Comparison of ENCODE assay signal across 13 cellular contexts in genomic region chr2:69145204-69145603, GRCh38.
DNase-seq lines count a peak whose midpoint lies in the region; ATAC-seq and TF ChIP-seq lines count a peak whose summit lies in the region.
"Had no signal": no experiment of that assay in that cellular context is flagged by ENCODE, and none has a peak within 500 bp of the region (broad histone marks: within the 10 kb centered on the region; RNA-seq: fewer than 3 reads in every experiment).

No MANE protein-coding gene starts in this region.

- no peaks in the 10 kb centered on the region for H3K27me3 ChIP-seq in parathyroid adenoma (ENCODE audit: control insufficient read depth, insufficient read depth, low read length)
- no peaks in the 10 kb centered on the region for H3K27me3 ChIP-seq in smooth muscle cell (ENCODE audit: low read depth)

- peaks cover 57% of the 10 kb centered on the region for H3K4me1 Mint-ChIP-seq in brain

- no peak for TF ChIP-seq CTCF in brain (conservative IDR thresholded peaks at IDR 0.05)
- no peak for TF ChIP-seq CTCF in parathyroid adenoma (IDR thresholded peaks at IDR 0.05)
- TF ChIP-seq CTCF in smooth muscle cell (IDR thresholded peaks at IDR 0.05; ENCODE audit: borderline replicate concordance, insufficient read depth, poor library complexity, severe bottlenecking): no peak

- H3K27me3 Mint-ChIP-seq in brain: no peaks in the 10 kb centered on the region
- H3K27me3 Mint-ChIP-seq: CD4-positive, alpha-beta T cell had no signal

- peaks cover 47% of the 10 kb centered on the region for H3F3A ChIP-seq in smooth muscle cell (ENCODE audit: low read depth)

- peaks cover 24% of the 10 kb centered on the region for H3K4me1 ChIP-seq in parathyroid adenoma
- H3K4me1 ChIP-seq in smooth muscle cell (ENCODE audit: low read depth): peaks cover 22% of the 10 kb centered on the region
- H3K4me1 ChIP-seq: Caco-2 had no signal

- H3K9me3 ChIP-seq in parathyroid adenoma (ENCODE audit: control insufficient read depth, low read length) (no peaks in the 10 kb centered on the region), smooth muscle cell (replicated peaks; ENCODE audit: low read depth) (no peaks in the 10 kb centered on the region)
- H3K9me3 ChIP-seq: Caco-2 had no signal

- H3K4me3 Mint-ChIP-seq in brain: no peak overlapping the region
- H3K4me3 Mint-ChIP-seq: CD4-positive, alpha-beta T cell had no signal

- H3K27ac Mint-ChIP-seq in brain: peak overlapping the region in 3 of 5 experiments; percentile 46 to 90 (median 47)
- H3K27ac Mint-ChIP-seq: CD4-positive, alpha-beta T cell had no signal

- H2AFZ ChIP-seq in parathyroid adenoma (no peak overlapping the region), smooth muscle cell (ENCODE audit: low read depth) (no peak overlapping the region)

- H3K27ac ChIP-seq in parathyroid adenoma (peak overlapping the region; percentile 90), smooth muscle cell (ENCODE audit: low read depth) (peak overlapping the region; percentile 86), caudate nucleus (ENCODE audit: low read depth, low read length) (no peak overlapping the region)

- DNase-seq in LHCN-M2 (ENCODE audit: low read depth) (peak; percentile 86), smooth muscle cell (lab: John Stamatoyannopoulos, UW; ENCODE audit: unreplicated experiment) (no peak), caudate nucleus (lab: John Stamatoyannopoulos, UW) (no peak), NCI-H1417 (lab: John Stamatoyannopoulos, UW) (no peak)
- DNase-seq: Caco-2; CD4-positive, alpha-beta T cell; NCI-H1105 treated with DMSO at 0.1 percent for 48 hours; NCI-H1694 treated with DMSO at 0.1 percent for 48 hours; NK-92 treated with Interleukin-12 subunit alpha and Interleukin-12 subunit beta, amount 100 ng/mL, for 24 hours had no signal

- no peak overlapping the region for H3K4me3 ChIP-seq in parathyroid adenoma (ENCODE audit: low read depth, low read length)
- H3K4me3 ChIP-seq in smooth muscle cell: no peak overlapping the region
- H3K4me3 ChIP-seq: K562 had no signal

- ATAC-seq in HG03521 (IDR thresholded peaks at IDR 0.05; ENCODE audit: unreplicated experiment): no peak
- ATAC-seq: K562 had no signal

- H3K9me3 Mint-ChIP-seq in brain: no peaks in the 10 kb centered on the region
- H3K9me3 Mint-ChIP-seq: CD4-positive, alpha-beta T cell had no signal

- WGBS in smooth muscle cell (ENCODE audit: low lambda C conversion rate): 90% methylated on average over 7 of the region's 7 CpGs

- H3K4me2 ChIP-seq in parathyroid adenoma (ENCODE audit: low read length) (no peak overlapping the region), smooth muscle cell (no peak overlapping the region)

- H3K36me3 ChIP-seq in parathyroid adenoma (ENCODE audit: control insufficient read depth, insufficient read depth, low read length) (no peaks in the 10 kb centered on the region), smooth muscle cell (ENCODE audit: low read depth) (no peaks in the 10 kb centered on the region)

- H3K9ac ChIP-seq in parathyroid adenoma: no peak overlapping the region
- H3K9ac ChIP-seq in smooth muscle cell (ENCODE audit: low read depth): no peak overlapping the region

- peaks cover 11% of the 10 kb centered on the region for H3K36me3 Mint-ChIP-seq in brain

- H4K20me1 ChIP-seq in smooth muscle cell (ENCODE audit: low read depth): no peaks in the 10 kb centered on the region

- H3K79me2 ChIP-seq in parathyroid adenoma (no peaks in the 10 kb centered on the region), smooth muscle cell (ENCODE audit: low read depth) (no peaks in the 10 kb centered on the region)
